9 cellular contexts compared by ENCODE assay signal in genomic region chr6:161226005-161226964, GRCh38. TPM values are rescaled to one million over a fixed set of nuclear protein-coding genes. Genes with fewer than 3 reads are reported as not detected.
DNase-seq lines count a peak whose midpoint lies in the region; ATAC-seq and TF ChIP-seq lines count a peak whose summit lies in the region.
"Had no signal": no experiment of that assay in that cellular context is flagged by ENCODE, and none has a peak within 500 bp of the region (broad histone marks: within the 10 kb centered on the region; RNA-seq: fewer than 3 reads in every experiment).

No MANE protein-coding gene starts in this region.

- peaks cover 5% of the 10 kb centered on the region for H3K9me3 Mint-ChIP-seq in activated T-helper 1 cell treated with anti-CD3 and anti-CD28 coated beads, Interleukin-12 subunit alpha, Interleukin-12 subunit beta, Interleukin-2, Interleukin-4 antibody, amounts not matched to agents 30 ng/mL and 10 ng/mL and 1 ng/mL, durations not matched to agents 14 hours and 24 hours and 36 hours
- H3K9me3 Mint-ChIP-seq in natural killer cell treated with Interleukin-12 subunit alpha and Interleukin-12 subunit beta and Interleukin-15 and Interleukin-18, amount 100 ng/mL, for 72 hours, result no peaks in the 10 kb centered on the region

- no peak overlapping the region for H3K27ac ChIP-seq in ascending aorta

- peak overlapping the region; percentile 91 for H3K27ac Mint-ChIP-seq in activated T-helper 1 cell treated with anti-CD3 and anti-CD28 coated beads, Interleukin-12 subunit alpha, Interleukin-12 subunit beta, Interleukin-2, Interleukin-4 antibody, amounts not matched to agents 30 ng/mL and 10 ng/mL and 1 ng/mL, durations not matched to agents 14 hours and 24 hours and 36 hours
- peak overlapping the region; percentile 79 to 89 for H3K27ac Mint-ChIP-seq in natural killer cell treated with Interleukin-12 subunit alpha and Interleukin-12 subunit beta and Interleukin-15 and Interleukin-18, amount 100 ng/mL, for 72 hours

- H3K4me3 ChIP-seq in ascending aorta, result no peak overlapping the region

- DNase-seq in activated T-helper 1 cell treated with anti-CD3 and anti-CD28 coated beads, Interleukin-12 subunit alpha, Interleukin-12 subunit beta, Interleukin-2, Interleukin-4 antibody, amounts not matched to agents 30 ng/mL and 10 ng/mL and 1 ng/mL, durations not matched to agents 14 hours and 24 hours and 36 hours (ENCODE audit: low spot score), result peak; percentile 34
- no peak for DNase-seq in natural killer cell treated with Interleukin-12 subunit alpha and Interleukin-12 subunit beta and Interleukin-15 and Interleukin-18, amount 100 ng/mL, for 72 hours (ENCODE audit: low spot score)
- no peak for DNase-seq in HK-2 (ENCODE audit: unreplicated experiment)
- DNase-seq in NCI-H146 treated with DMSO at 0.1 percent for 48 hours (lab: John Stamatoyannopoulos, UW; ENCODE audit: unreplicated experiment), result no peak
- no peak for DNase-seq in NCI-H526 treated with DMSO at 0.1 percent for 48 hours (lab: John Stamatoyannopoulos, UW)
- no peak for DNase-seq in ascending aorta (ENCODE audit: low spot score in 2 of 2)
- DNase-seq: activated CD4-positive, alpha-beta T cell treated with anti-CD3 and anti-CD28 coated beads, Interleukin-2, amount 50 U/mL, for 1 hour had no signal

- no peaks in the 10 kb centered on the region for H3K27me3 ChIP-seq in ascending aorta

- H3K36me3 Mint-ChIP-seq in activated T-helper 1 cell treated with anti-CD3 and anti-CD28 coated beads, Interleukin-12 subunit alpha, Interleukin-12 subunit beta, Interleukin-2, Interleukin-4 antibody, amounts not matched to agents 30 ng/mL and 10 ng/mL and 1 ng/mL, durations not matched to agents 14 hours and 24 hours and 36 hours (ENCODE audit: low read depth), result peaks cover 20% of the 10 kb centered on the region
- peaks cover 11% of the 10 kb centered on the region for H3K36me3 Mint-ChIP-seq in natural killer cell treated with Interleukin-12 subunit alpha and Interleukin-12 subunit beta and Interleukin-15 and Interleukin-18, amount 100 ng/mL, for 72 hours

- H3K27me3 Mint-ChIP-seq in activated T-helper 1 cell treated with anti-CD3 and anti-CD28 coated beads, Interleukin-12 subunit alpha, Interleukin-12 subunit beta, Interleukin-2, Interleukin-4 antibody, amounts not matched to agents 30 ng/mL and 10 ng/mL and 1 ng/mL, durations not matched to agents 14 hours and 24 hours and 36 hours (ENCODE audit: insufficient read depth), result no peaks in the 10 kb centered on the region
- H3K27me3 Mint-ChIP-seq in natural killer cell treated with Interleukin-12 subunit alpha and Interleukin-12 subunit beta and Interleukin-15 and Interleukin-18, amount 100 ng/mL, for 72 hours, result peaks cover 0 to 4% of the 10 kb centered on the region in 2 donors

- H3K4me3 Mint-ChIP-seq in activated T-helper 1 cell treated with anti-CD3 and anti-CD28 coated beads, Interleukin-12 subunit alpha, Interleukin-12 subunit beta, Interleukin-2, Interleukin-4 antibody, amounts not matched to agents 30 ng/mL and 10 ng/mL and 1 ng/mL, durations not matched to agents 14 hours and 24 hours and 36 hours, result peak overlapping the region; percentile 67
- H3K4me3 Mint-ChIP-seq in natural killer cell treated with Interleukin-12 subunit alpha and Interleukin-12 subunit beta and Interleukin-15 and Interleukin-18, amount 100 ng/mL, for 72 hours, result peak overlapping the region; percentile 90

- H3K4me1 ChIP-seq in ascending aorta, result peaks cover 0 to 3% of the 10 kb centered on the region in 2 donors

- intact Hi-C loops in activated T-helper 1 cell treated with anti-CD3 and anti-CD28 coated beads, Interleukin-12 subunit alpha, Interleukin-12 subunit beta, Interleukin-2, Interleukin-4 antibody, amounts not matched to agents 30 ng/mL and 10 ng/mL and 1 ng/mL, durations not matched to agents 14 hours and 24 hours and 36 hours (cut with micrococcal nuclease), result loop anchor here (1.0 to 5.0 kb wide), 5 partner anchors 10 to 294 kb away; partner anchors contain the start of gene MAP3K4
- intact Hi-C loops in ascending aorta (cut with DNase I), result no loop called here

- TF ChIP-seq CTCF in ascending aorta (IDR thresholded peaks at IDR 0.05), result no peak

- H3K9me3 ChIP-seq in ascending aorta, result no peaks in the 10 kb centered on the region

- H3K4me1 Mint-ChIP-seq in activated T-helper 1 cell treated with anti-CD3 and anti-CD28 coated beads, Interleukin-12 subunit alpha, Interleukin-12 subunit beta, Interleukin-2, Interleukin-4 antibody, amounts not matched to agents 30 ng/mL and 10 ng/mL and 1 ng/mL, durations not matched to agents 14 hours and 24 hours and 36 hours (ENCODE audit: low read depth), result peaks cover 74% of the 10 kb centered on the region
- peaks cover 43 to 79% of the 10 kb centered on the region in 2 donors for H3K4me1 Mint-ChIP-seq in natural killer cell treated with Interleukin-12 subunit alpha and Interleukin-12 subunit beta and Interleukin-15 and Interleukin-18, amount 100 ng/mL, for 72 hours (ENCODE audit: low read depth in 2 of 2)

- ATAC-seq in GM18867 (IDR thresholded peaks at IDR 0.05; ENCODE audit: unreplicated experiment) (peak; percentile 45), HG02763 (IDR thresholded peaks at IDR 0.05; ENCODE audit: unreplicated experiment) (peak; percentile 40)
- peak; percentile 70 to 79 for ATAC-seq in natural killer cell treated with Interleukin-12 subunit alpha and Interleukin-12 subunit beta and Interleukin-15 and Interleukin-18, amount 100 ng/mL, for 72 hours

- no peaks in the 10 kb centered on the region for H3K36me3 ChIP-seq in ascending aorta

RNA-seq across cellular contexts. Expression of gene AGPAT4, which starts 47.6 kb away (rescaled TPM):
- 7.8 and 8.6 TPM in 2 replicates for total RNA-seq in activated T-helper 1 cell treated with anti-CD3 and anti-CD28 coated beads, Interleukin-12 subunit alpha, Interleukin-12 subunit beta, Interleukin-2, Interleukin-4 antibody, amounts not matched to agents 30 ng/mL and 10 ng/mL and 1 ng/mL, durations not matched to agents 14 hours and 24 hours and 36 hours
- total RNA-seq in natural killer cell treated with Interleukin-12 subunit alpha and Interleukin-12 subunit beta and Interleukin-15 and Interleukin-18, amount 100 ng/mL, for 72 hours, result 10 to 100 TPM in 1 of 2 donors, 1 to 10 TPM in 1; 7.6 to 12.1 TPM
- 6.8 TPM for total RNA-seq in ascending aorta
